In the genomic region with DNA sequence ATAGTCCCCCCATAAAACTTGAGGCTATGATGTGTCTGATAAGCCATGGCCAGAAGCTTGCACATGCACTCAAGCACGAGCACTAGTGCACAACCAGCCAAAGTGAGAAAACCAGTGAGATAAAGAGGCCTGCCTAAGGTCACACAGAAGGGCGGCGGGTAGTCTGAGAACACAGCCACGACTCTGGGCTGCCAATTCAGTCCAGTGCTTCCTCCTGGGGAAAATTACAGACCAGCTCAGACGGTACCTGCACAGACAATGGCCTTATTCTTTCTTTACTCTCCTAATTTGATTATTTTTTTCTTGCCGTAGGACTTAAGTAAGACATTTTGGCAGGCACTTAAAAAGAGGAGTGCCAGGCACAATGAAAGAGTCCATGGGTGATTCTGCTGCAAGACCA, we compare ENCODE assay signal across 21 cellular contexts.
A peak's percentile ranks its signal among the peaks of the same experiment; 100 is the strongest.
DNase-seq lines count a peak whose midpoint lies in the region; TF ChIP-seq lines count a peak whose summit lies in the region.
"Had no signal": no experiment of that assay in that cellular context is flagged by ENCODE, and none has a peak within 500 bp of the region (broad histone marks: within the 10 kb centered on the region; RNA-seq: fewer than 3 reads in every experiment).

No MANE protein-coding gene starts in this region.

- H3K9me3 ChIP-seq in OCI-LY7 (ENCODE audit: low read length) (no peaks in the 10 kb centered on the region), MM.1S (replicated peaks; ENCODE audit: insufficient read depth, low read length) (no peaks in the 10 kb centered on the region)

- no peaks in the 10 kb centered on the region for H3F3A ChIP-seq in MM.1S (ENCODE audit: insufficient read depth, low read length)

- DNase-seq in NCI-H2227 treated with DMSO at 0.1 percent for 48 hours (lab: John Stamatoyannopoulos, UW): peak; percentile 11
- DNase-seq in NCI-H2227 (lab: John Stamatoyannopoulos, UW; ENCODE audit: unreplicated experiment): no peak
- peak; percentile 48 to 49 for DNase-seq in NCI-H526 (lab: John Stamatoyannopoulos, UW)
- DNase-seq in OCI-LY7 (ENCODE audit: low spot score): no peak
- peak; percentile 22 for DNase-seq in mucosa of gallbladder (ENCODE audit: low spot score)
- DNase-seq in activated naive CD4-positive, alpha-beta T cell treated with anti-CD3 and anti-CD28 coated beads, Interleukin-2, amount 50 U/mL, for 16 hours: no peak
- DNase-seq in MM.1S: no peak
- no peak for DNase-seq in caudate nucleus (lab: John Stamatoyannopoulos, UW)
- DNase-seq: CD4-positive, CD25-positive, alpha-beta regulatory T cell; CD8-positive, alpha-beta T cell; DMS 273 treated with DMSO at 0.1 percent for 48 hours; DMS79; EL; GDM1; GM23248; H7; HCEC 1CT had no signal

- H3K79me2 ChIP-seq in OCI-LY7 (ENCODE audit: insufficient read depth, low read depth, low read length) (no peaks in the 10 kb centered on the region), MM.1S (ENCODE audit: low read length) (no peaks in the 10 kb centered on the region)

- intact Hi-C loops in OCI-LY7 (cut with micrococcal nuclease; ENCODE audit: unreplicated experiment): no loop called here

- TF ChIP-seq CTCF in OCI-LY7 (conservative IDR thresholded peaks at IDR 0.05; ENCODE audit: low read length) (no peak), MM.1S (IDR thresholded peaks at IDR 0.05; ENCODE audit: low read length) (no peak)

- H3K9me2 ChIP-seq in OCI-LY7 (ENCODE audit: insufficient read depth, low read length) (no peaks in the 10 kb centered on the region), MM.1S (replicated peaks; ENCODE audit: insufficient read depth, low read length) (no peaks in the 10 kb centered on the region)

- CTCF ChIA-PET in OCI-LY7 (lab: Charles Lee; ENCODE audit: unreplicated experiment): no interaction called here

- BruUV-seq in OCI-LY7 (replicated peaks; lab: Mats Ljungman, UMichigan): no TSS peak

- H3K4me3 ChIP-seq in OCI-LY7 (ENCODE audit: low read depth, low read length, poor library complexity, severe bottlenecking) (no peak overlapping the region), MM.1S (ENCODE audit: low read length) (no peak overlapping the region)
- H3K4me3 ChIP-seq: BLaER1, GM12878, GM23248 had no signal

- H4K20me1 ChIP-seq in OCI-LY7 (ENCODE audit: insufficient read depth, low read length) (no peaks in the 10 kb centered on the region), MM.1S (ENCODE audit: insufficient read depth, low read length) (no peaks in the 10 kb centered on the region)
- H4K20me1 ChIP-seq: BLaER1 had no signal

- no peaks in the 10 kb centered on the region for H3K36me3 ChIP-seq in OCI-LY7 (ENCODE audit: insufficient read depth, low read length)
- no peaks in the 10 kb centered on the region for H3K36me3 ChIP-seq in MM.1S (replicated peaks; ENCODE audit: insufficient read depth, low read length)
- H3K36me3 ChIP-seq: BLaER1 had no signal

- H3K4me2 ChIP-seq in OCI-LY7 (ENCODE audit: low read length) (no peak overlapping the region), MM.1S (ENCODE audit: low read depth, low read length) (no peak overlapping the region)

- H2AFZ ChIP-seq in OCI-LY7 (ENCODE audit: low read length): 0 out of 2 replicates have a peak overlapping the region, but pooled peaks have one; percentile 21
- H2AFZ ChIP-seq in MM.1S (ENCODE audit: low read length): no peak overlapping the region
- H2AFZ ChIP-seq: GM23248 had no signal

- POLR2A ChIA-PET in OCI-LY7 (lab: Charles Lee): no interaction called here

- no peaks in the 10 kb centered on the region for H3K27me3 ChIP-seq in MM.1S (replicated peaks; ENCODE audit: insufficient read depth, low read length)
- H3K27me3 ChIP-seq: BLaER1 had no signal

- H3K4me1 ChIP-seq in OCI-LY7 (ENCODE audit: insufficient read depth, low read length, poor library complexity, severe bottlenecking) (no peaks in the 10 kb centered on the region), MM.1S (ENCODE audit: low read length) (no peaks in the 10 kb centered on the region)

- H3K9ac ChIP-seq in MM.1S (ENCODE audit: low read length): no peak overlapping the region
- H3K9ac ChIP-seq: BLaER1, GM23248 had no signal

- H3K27ac ChIP-seq in OCI-LY7 (ENCODE audit: low read depth, low read length, poor library complexity, severe bottlenecking) (no peak overlapping the region), MM.1S (ENCODE audit: low read length) (no peak overlapping the region), caudate nucleus (ENCODE audit: low read depth, low read length) (no peak overlapping the region)
- H3K27ac ChIP-seq: 22Rv1, BLaER1, C4-2B, GM23248 had no signal

Comparison
In these comparisons a context has a peak if more than half of its experiments do, and no peak if none do; other contexts are left out.
1. DNase-seq: peak in NCI-H2227 treated with DMSO at 0.1 percent for 48 hours (single experiment), NCI-H526 (2 of 2) and mucosa of gallbladder (single experiment); none in NCI-H2227 (single experiment), OCI-LY7 (single experiment), activated naive CD4-positive, alpha-beta T cell treated with anti-CD3 and anti-CD28 coated beads, Interleukin-2, amount 50 U/mL, for 16 hours (single experiment), MM.1S (single experiment) and caudate nucleus (0 of 61).